14 cellular contexts compared by ENCODE assay signal in the genomic region with DNA sequence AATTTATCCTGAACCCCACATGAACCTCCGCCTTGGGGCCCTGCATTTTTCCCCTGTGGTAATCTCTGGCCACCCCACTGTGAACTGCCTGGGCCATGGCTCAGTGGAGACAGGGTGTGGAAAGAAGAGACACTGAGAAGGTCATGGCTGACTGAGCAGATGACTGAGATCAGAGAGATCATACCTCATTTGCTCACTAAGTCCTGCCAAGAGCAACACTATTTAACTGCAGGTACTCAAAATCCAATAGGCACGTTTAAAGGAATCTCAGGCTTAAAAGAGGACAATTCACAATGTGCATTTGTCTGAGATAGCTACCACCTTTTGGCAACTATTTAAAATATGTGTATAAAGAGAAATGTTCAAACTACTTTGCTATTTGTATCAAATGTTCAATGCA.
DNase-seq lines count a peak whose midpoint lies in the region; ATAC-seq, FAIRE-seq and TF ChIP-seq lines count a peak whose summit lies in the region.
"Had no signal": no experiment of that assay in that cellular context is flagged by ENCODE, and none has a peak within 500 bp of the region (broad histone marks: within the 10 kb centered on the region; RNA-seq: fewer than 3 reads in every experiment).

No MANE protein-coding gene starts in this region.

- H3K27ac ChIP-seq in DOHH2 (ENCODE audit: low read depth, low read length) (no peak overlapping the region), smooth muscle cell (ENCODE audit: low read depth) (no peak overlapping the region), RWPE1 (no peak overlapping the region), transverse colon (no peak overlapping the region)
- H3K27ac ChIP-seq: pancreas had no signal

- H3K36me3 ChIP-seq in DOHH2 (ENCODE audit: control insufficient read depth, low read length): no peaks in the 10 kb centered on the region
- H3K36me3 ChIP-seq in smooth muscle cell (ENCODE audit: low read depth): no peaks in the 10 kb centered on the region
- H3K36me3 ChIP-seq in transverse colon: no peaks in the 10 kb centered on the region
- H3K36me3 ChIP-seq: pancreas had no signal

- peak; percentile 4 for DNase-seq in GM19239 (ENCODE audit: insufficient read length, low spot score)
- DNase-seq in astrocyte of the spinal cord (ENCODE audit: low read depth, low spot score): peak; percentile 65
- no peak for DNase-seq in smooth muscle cell (lab: John Stamatoyannopoulos, UW; ENCODE audit: unreplicated experiment)
- DNase-seq in RWPE1 (ENCODE audit: low spot score): no peak
- no peak for DNase-seq in transverse colon
- DNase-seq: activated CD4-positive, alpha-beta T cell treated with anti-CD3 and anti-CD28 coated beads, Interleukin-2, amount 10 ng/mL, durations not matched to agents 7 days and 5 days; DMS153; mesenchymal stem cell; NCI-H1436 treated with DMSO at 0.1 percent for 48 hours; pancreas had no signal

- no peaks in the 10 kb centered on the region for H3K9me3 ChIP-seq in DOHH2 (ENCODE audit: control insufficient read depth, insufficient read depth, low read length)
- no peaks in the 10 kb centered on the region for H3K9me3 ChIP-seq in smooth muscle cell (replicated peaks; ENCODE audit: low read depth)
- H3K9me3 ChIP-seq in transverse colon: no peaks in the 10 kb centered on the region
- H3K9me3 ChIP-seq: pancreas had no signal

- H3K9ac ChIP-seq in smooth muscle cell (ENCODE audit: low read depth): no peak overlapping the region

- peak; percentile 72 for ATAC-seq in HG03103 (IDR thresholded peaks at IDR 0.05; ENCODE audit: low read depth, unreplicated experiment)
- ATAC-seq in HG02938 (IDR thresholded peaks at IDR 0.05; ENCODE audit: unreplicated experiment): no peak
- ATAC-seq: pancreas had no signal

- in situ Hi-C loops in astrocyte of the spinal cord (cut with HindIII; ENCODE audit: low sequenced_read_pairs) (no loop called here), transverse colon (cut with MboI; ENCODE audit: low pct_ligation_motif_present in 1 of 4, low pct_unique_long_range_greater_than_20kb in 1 of 4, low sequenced_read_pairs in 3 of 4) (no loop called here)

- H2AFZ ChIP-seq in smooth muscle cell (ENCODE audit: low read depth): no peak overlapping the region

- WGBS in smooth muscle cell (ENCODE audit: low lambda C conversion rate): 93% methylated on average over 2 of the region's 2 CpGs
- 79 to 85% methylated on average over 2 of the region's 2 CpGs for WGBS in transverse colon (ENCODE audit: low coverage in 1 of 2), 2 donors

- intact Hi-C loops in transverse colon (cut with DNase I; ENCODE audit: low total_unique reads): no loop called here

- H3K27me3 ChIP-seq in DOHH2 (ENCODE audit: control insufficient read depth, low read length) (no peaks in the 10 kb centered on the region), smooth muscle cell (ENCODE audit: low read depth) (no peaks in the 10 kb centered on the region), transverse colon (no peaks in the 10 kb centered on the region)
- H3K27me3 ChIP-seq: pancreas had no signal

- H3F3A ChIP-seq in DOHH2 (ENCODE audit: control insufficient read depth, insufficient read depth): no peaks in the 10 kb centered on the region
- no peaks in the 10 kb centered on the region for H3F3A ChIP-seq in smooth muscle cell (ENCODE audit: low read depth)

- H3K9me2 ChIP-seq in DOHH2 (replicated peaks; ENCODE audit: control insufficient read depth, low read length): no peaks in the 10 kb centered on the region

- H4K20me1 ChIP-seq in DOHH2 (ENCODE audit: control insufficient read depth, insufficient read depth, low read depth, low read length) (no peaks in the 10 kb centered on the region), smooth muscle cell (ENCODE audit: low read depth) (no peaks in the 10 kb centered on the region)

- TF ChIP-seq CTCF in DOHH2 (IDR thresholded peaks at IDR 0.05; ENCODE audit: low read depth, low read length, poor library complexity, severe bottlenecking) (no peak), astrocyte of the spinal cord (IDR thresholded peaks at IDR 0.05; ENCODE audit: low read depth, low read length) (no peak), smooth muscle cell (IDR thresholded peaks at IDR 0.05; ENCODE audit: borderline replicate concordance, insufficient read depth, poor library complexity, severe bottlenecking) (no peak), RWPE1 (conservative IDR thresholded peaks at IDR 0.05; ENCODE audit: low read depth) (no peak), transverse colon (IDR thresholded peaks at IDR 0.05) (no peak)

- POLR2A ChIA-PET in RWPE1 (lab: Yijun Ruan, JAX; ENCODE audit: low non-redundant PET): no interaction called here

- no peaks in the 10 kb centered on the region for H3K79me2 ChIP-seq in DOHH2 (ENCODE audit: control insufficient read depth, low read length)
- H3K79me2 ChIP-seq in smooth muscle cell (ENCODE audit: low read depth): no peaks in the 10 kb centered on the region

- H3K4me3 ChIP-seq in DOHH2 (ENCODE audit: low read length) (no peak overlapping the region), astrocyte of the spinal cord (ENCODE audit: low read depth, low read length) (no peak overlapping the region), smooth muscle cell (no peak overlapping the region), transverse colon (no peak overlapping the region)
- H3K4me3 ChIP-seq: pancreas had no signal

- TF ChIP-seq EP300 in transverse colon (IDR thresholded peaks at IDR 0.05; ENCODE audit: low read depth): no peak

- H3K4me2 ChIP-seq in DOHH2 (ENCODE audit: low read length): 0 out of 2 replicates have a peak overlapping the region, but pooled peaks have one; percentile 2
- no peak overlapping the region for H3K4me2 ChIP-seq in smooth muscle cell

- TF ChIP-seq POLR2A in transverse colon (IDR thresholded peaks at IDR 0.05): no peak

- peaks cover 34% of the 10 kb centered on the region for H3K4me1 ChIP-seq in DOHH2 (ENCODE audit: control insufficient read depth, low read length)
- H3K4me1 ChIP-seq in smooth muscle cell (ENCODE audit: low read depth): no peaks in the 10 kb centered on the region
- no peaks in the 10 kb centered on the region for H3K4me1 ChIP-seq in transverse colon
- H3K4me1 ChIP-seq: pancreas had no signal

- peak; percentile 70 for FAIRE-seq in GM19239 (lab: Jason Lieb, UNC)
- FAIRE-seq: H54, pancreas had no signal

- CTCF ChIA-PET in RWPE1 (lab: Yijun Ruan, JAX): no interaction called here

Comparison
In these comparisons a context has a peak if more than half of its experiments do, and no peak if none do; other contexts are left out.
1. DNase-seq: peak in GM19239 (single experiment) and astrocyte of the spinal cord (single experiment); none in smooth muscle cell (single experiment), RWPE1 (single experiment) and transverse colon (single experiment).